ENCODE assay signal across 14 cellular contexts in the genomic region with DNA sequence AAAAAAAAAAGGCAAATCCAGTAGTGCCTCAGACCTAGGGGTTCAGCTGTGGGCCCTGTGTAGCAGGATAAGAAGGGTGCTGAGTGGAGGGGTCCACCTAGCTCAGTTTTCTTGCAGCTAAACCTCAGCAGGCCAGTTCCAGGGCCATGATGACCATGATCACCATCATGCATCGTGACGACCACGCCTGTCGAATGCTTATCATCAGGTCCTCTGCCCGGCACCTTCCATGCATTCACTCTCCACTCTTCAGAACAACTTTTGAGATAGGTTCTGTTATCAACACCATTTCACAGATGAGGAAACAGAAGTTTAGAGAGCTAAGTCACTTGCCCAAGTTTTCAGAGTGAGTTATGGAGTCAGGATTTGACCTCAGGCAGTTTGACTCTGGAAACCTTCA. TPM values are rescaled to one million over a fixed set of nuclear protein-coding genes. Genes with fewer than 3 reads are reported as not detected.
DNase-seq lines count a peak whose midpoint lies in the region; ATAC-seq, FAIRE-seq and TF ChIP-seq lines count a peak whose summit lies in the region.
"Had no signal": no experiment of that assay in that cellular context is flagged by ENCODE, and none has a peak within 500 bp of the region (broad histone marks: within the 10 kb centered on the region; RNA-seq: fewer than 3 reads in every experiment).

No MANE protein-coding gene starts in this region.

- no peaks in the 10 kb centered on the region for H3K36me3 ChIP-seq in K562 (ENCODE audit: control insufficient read depth, insufficient read depth, low read length)
- no peaks in the 10 kb centered on the region for H3K36me3 ChIP-seq in osteoblast (ENCODE audit: insufficient read depth, low read length)

- no peaks in the 10 kb centered on the region for H3K36me3 Mint-ChIP-seq in activated CD8-positive, alpha-beta memory T cell treated with anti-CD3 and anti-CD28 coated beads, Interleukin-2, amount 10 ng/mL, durations not matched to agents 7 days and 5 days

- H3K27ac ChIP-seq in C4-2B (peak overlapping the region; percentile 89), K562 (ENCODE audit: extremely low read depth, low read depth, low read length) (no peak overlapping the region), osteoblast (ENCODE audit: low read depth, low read length) (no peak overlapping the region)
- H3K27ac ChIP-seq: RWPE1 had no signal

- TF ChIP-seq RAD21 in K562 (CRISPR knock-in tag; conservative IDR thresholded peaks at IDR 0.05 in 1 of 2, IDR thresholded peaks at IDR 0.05 in 1 of 2): no peak

- peaks cover 4 to 10% of the 10 kb centered on the region in 2 experiments; a peak in 2 of 5 replicates for H3K27me3 ChIP-seq in K562 (ENCODE audit: control insufficient read depth in 2 of 2, insufficient read depth in 2 of 2, low read length in 2 of 2)
- H3K27me3 ChIP-seq in osteoblast (ENCODE audit: insufficient read depth, low read length): peaks cover 8% of the 10 kb centered on the region

- no peak overlapping the region for H3K9ac ChIP-seq in K562 (ENCODE audit: insufficient read depth in 1 of 2, low read depth in 2 of 2, low read length in 2 of 2)

- no peak overlapping the region for H3K27ac Mint-ChIP-seq in activated CD8-positive, alpha-beta memory T cell treated with anti-CD3 and anti-CD28 coated beads, Interleukin-2, amount 10 ng/mL, durations not matched to agents 7 days and 5 days

- H3K9me3 Mint-ChIP-seq in activated CD8-positive, alpha-beta memory T cell treated with anti-CD3 and anti-CD28 coated beads, Interleukin-2, amount 10 ng/mL, durations not matched to agents 7 days and 5 days (ENCODE audit: low read depth): no peaks in the 10 kb centered on the region

- no peaks in the 10 kb centered on the region; the same call in 1 of the 2 replicates for H4K20me1 ChIP-seq in K562 (replicated peaks; ENCODE audit: control insufficient read depth, insufficient read depth, low read length)
- peaks cover 4% of the 10 kb centered on the region for H4K20me1 ChIP-seq in osteoblast (ENCODE audit: insufficient read depth, low read length)

- H3K4me2 ChIP-seq in K562 (ENCODE audit: insufficient read depth, low read length) (peak overlapping the region; percentile 21; the same call in 1 of the 2 replicates), osteoblast (ENCODE audit: insufficient read depth, low read length) (no peak overlapping the region)
- H3K4me2 ChIP-seq: A549 had no signal

- intact Hi-C loops in K562 (cut with micrococcal nuclease): no loop called here

- POLR2A ChIA-PET in K562 (lab: Yijun Ruan, JAX): interaction anchor here (0.9 to 1.3 kb wide), 2 partner anchors 9 to 21 kb away, joined by 3 to 5 read pairs; no protein-coding TSS in a partner anchor

- no peak overlapping the region for H3K4me3 Mint-ChIP-seq in activated CD8-positive, alpha-beta memory T cell treated with anti-CD3 and anti-CD28 coated beads, Interleukin-2, amount 10 ng/mL, durations not matched to agents 7 days and 5 days

- no peak for ATAC-seq in activated CD8-positive, alpha-beta memory T cell treated with anti-CD3 and anti-CD28 coated beads, Interleukin-2, amount 10 ng/mL, durations not matched to agents 7 days and 5 days
- ATAC-seq in K562 (peak; percentile 60), HG02884 (IDR thresholded peaks at IDR 0.05; ENCODE audit: unreplicated experiment) (no peak), GM19328 (IDR thresholded peaks at IDR 0.05; ENCODE audit: unreplicated experiment) (no peak), HG03442 (IDR thresholded peaks at IDR 0.05; ENCODE audit: unreplicated experiment) (no peak)
- ATAC-seq: A549 had no signal

- H3K27me3 Mint-ChIP-seq in activated CD8-positive, alpha-beta memory T cell treated with anti-CD3 and anti-CD28 coated beads, Interleukin-2, amount 10 ng/mL, durations not matched to agents 7 days and 5 days: no peaks in the 10 kb centered on the region

- CTCF ChIA-PET in activated CD8-positive, alpha-beta memory T cell treated with anti-CD3 and anti-CD28 coated beads, Interleukin-2, amount 10 ng/mL, durations not matched to agents 7 days and 5 days (lab: Charles Lee): interaction anchor here (0.8 to 1.3 kb wide), 2 partner anchors 65 to 67 kb away, joined by 3 to 5 read pairs; no protein-coding TSS in a partner anchor
- CTCF ChIA-PET in K562 (lab: Yijun Ruan, JAX; ENCODE audit: low intra/inter-chr PET ratio): no interaction called here

- WGBS in K562 (ENCODE audit: insufficient coverage, low coverage, missing lambda C conversion rate): 0% methylated on average over 5 of the region's 5 CpGs

- peak overlapping the region; percentile 36 for H2AFZ ChIP-seq in K562 (ENCODE audit: low read depth, low read length)
- H2AFZ ChIP-seq in osteoblast (ENCODE audit: low read length): no peak overlapping the region

- in situ Hi-C loops in K562 (cut with MboI): no loop called here

- no peaks in the 10 kb centered on the region for H3K9me1 ChIP-seq in K562 (ENCODE audit: control insufficient read depth, insufficient read depth, low read length)

- H3K4me1 Mint-ChIP-seq in activated CD8-positive, alpha-beta memory T cell treated with anti-CD3 and anti-CD28 coated beads, Interleukin-2, amount 10 ng/mL, durations not matched to agents 7 days and 5 days: peaks cover 16% of the 10 kb centered on the region

- TF ChIP-seq CTCF in C4-2B (conservative IDR thresholded peaks at IDR 0.05) (no peak), K562 (IDR thresholded peaks at IDR 0.05 in 2 of 3, conservative IDR thresholded peaks at IDR 0.05 in 1 of 3; ENCODE audit: insufficient read depth in 2 of 3, low read depth in 1 of 3, low read length in 3 of 3) (no peak), osteoblast (IDR thresholded peaks at IDR 0.05; ENCODE audit: extremely low read depth, low read depth, low read length) (no peak)

- FAIRE-seq in K562 (lab: Jason Lieb, UNC): peak; percentile 78
- FAIRE-seq: A549 had no signal

- DNase-seq in activated CD8-positive, alpha-beta memory T cell treated with anti-CD3 and anti-CD28 coated beads, Interleukin-2, amount 10 ng/mL, durations not matched to agents 7 days and 5 days: peak; percentile 18
- DNase-seq in activated CD8-positive, alpha-beta memory T cell treated with anti-CD3 and anti-CD28 coated beads for 24 hours: no peak
- peak; percentile 45 to 65 (median 50) for DNase-seq in K562 (ENCODE audit: extremely low read depth in 1 of 4, low spot score in 3 of 4)
- DNase-seq in osteoblast (ENCODE audit: insufficient read length, low spot score, missing footprints): peak; percentile 35
- DNase-seq: Caco-2, HCEC 1CT, NCI-H2029, NCI-H2171 treated with DMSO at 0.1 percent for 48 hours had no signal

- H3K4me3 ChIP-seq in K562 (no peak overlapping the region), osteoblast (ENCODE audit: insufficient read depth, low read length) (no peak overlapping the region)
- H3K4me3 ChIP-seq: A549 had no signal

- H3K4me1 ChIP-seq in K562 (replicated peaks in 1 of 2; ENCODE audit: control insufficient read depth in 2 of 2, insufficient read depth in 2 of 2, low read length in 2 of 2): peaks cover 7 to 42% of the 10 kb centered on the region in 2 experiments
- H3K4me1 ChIP-seq in osteoblast (ENCODE audit: insufficient read depth, low read length): peaks cover 12% of the 10 kb centered on the region

- BruUV-seq in K562 (replicated peaks; lab: Mats Ljungman, UMichigan): no TSS peak

- H3K9me3 ChIP-seq in K562 (replicated peaks; ENCODE audit: control insufficient read depth, insufficient read depth, low read depth, low read length) (no peaks in the 10 kb centered on the region), osteoblast (ENCODE audit: low read depth, low read length) (no peaks in the 10 kb centered on the region)
- H3K9me3 ChIP-seq: Caco-2 had no signal

- no peak for TF ChIP-seq POLR2A in K562 (conservative IDR thresholded peaks at IDR 0.05)

- H3K79me2 ChIP-seq in K562 (ENCODE audit: control insufficient read depth, insufficient read depth, low read length) (no peaks in the 10 kb centered on the region), osteoblast (ENCODE audit: insufficient read depth, low read length) (no peaks in the 10 kb centered on the region)

- no peak for TF ChIP-seq EP300 in K562 (IDR thresholded peaks at IDR 0.05; ENCODE audit: low read length)

TF ChIP-seq in K562, 482 proteins besides CTCF, POLR2A, EP300 and RAD21 (continues in another document):
- TF ChIP-seq TEAD4 (IDR thresholded peaks at IDR 0.05; ENCODE audit: low read length) (peak; percentile 53; the same call in 1 of the 2 replicates), TEAD4 (CRISPR knock-in tag; IDR thresholded peaks at IDR 0.05; ENCODE audit: borderline replicate concordance) (no peak), ZEB2 (IDR thresholded peaks at IDR 0.05) (no peak), SOX6 (IDR thresholded peaks at IDR 0.05) (0 out of 2 replicates have a peak, but pooled peaks have one; percentile 32), ARID1B (IDR thresholded peaks at IDR 0.05) (peak; percentile 36; the same call in 1 of the 2 replicates), CTBP1 (IDR thresholded peaks at IDR 0.05; ENCODE audit: borderline replicate concordance) (peak; percentile 76; the same call in 1 of the 2 replicates), BHLHE40 (IDR thresholded peaks at IDR 0.05; ENCODE audit: low read length) (0 out of 2 replicates have a peak, but pooled peaks have one; percentile 42)

RNA-seq across cellular contexts. Expression of a gene that starts 54.9 kb away (rescaled TPM):
- 10 to 100 TPM; 19.4 to 20.0 TPM for total RNA-seq in activated CD8-positive, alpha-beta memory T cell treated with anti-CD3 and anti-CD28 coated beads, Interleukin-2, amount 10 ng/mL, durations not matched to agents 7 days and 5 days
- 12.5 and 40.3 TPM in 2 replicates for total RNA-seq in K562 (2011; cell fraction: chromatin; rRNA removed; ENCODE audit: low replicate concordance)
- total RNA-seq in K562 (2011; cell fraction: nucleolus; rRNA removed): 8.8 and 12.5 TPM in 2 replicates
- total RNA-seq in K562 (2011; cell fraction: nucleoplasm; rRNA removed): 21.6 and 27.1 TPM in 2 replicates
- total RNA-seq in K562 (2014; rRNA removed) (25.4 and 31.4 TPM in 2 replicates), K562 (2014; rRNA removed; fragmentation: Illumina TruSeq; extraction: Trizol) (31.4 and 35.5 TPM in 2 replicates), K562 (2015; rRNA removed; fragmentation: Illumina TruSeq; extraction: Trizol) (26.1 and 26.9 TPM in 2 replicates), K562 (2021) (27.6 and 30.7 TPM in 2 replicates), osteoblast (76.9 and 80.3 TPM in 2 replicates)
- polyA plus RNA-seq in K562 (2011; rRNA removed) (36.7 and 37.6 TPM in 2 replicates), K562 (2014; fragmentation: Illumina TruSeq; extraction: Trizol) (25.4 and 32.1 TPM in 2 replicates), K562 (2014; fragmentation: Nextera tagmentation; extraction: Ambion mirVana) (10 to 100 TPM; 11.1 to 14.3 TPM), K562 (2014; rRNA removed) (21.4 and 21.5 TPM in 2 replicates)
- 10.1 and 21.5 TPM in 2 replicates for polyA plus RNA-seq in K562 (2011; cell fraction: cytosol; rRNA removed)
- 8.9 and 13.8 TPM in 2 replicates for polyA plus RNA-seq in K562 (2011; cell fraction: nucleus; rRNA removed)
- 22.8 and 22.9 TPM in 2 replicates for polyA plus RNA-seq in K562 (2012)
- 55.5 and 66.5 TPM in 2 replicates for polyA minus RNA-seq in K562 (2011; rRNA and poly(A)+ RNA removed)
- polyA minus RNA-seq in K562 (2011; cell fraction: cytosol; rRNA and poly(A)+ RNA removed): 23.8 and 29.6 TPM in 2 replicates
- polyA minus RNA-seq in K562 (2011; cell fraction: nucleus; rRNA and poly(A)+ RNA removed): 7.1 and 15.3 TPM in 2 replicates
